In the genomic region with DNA sequence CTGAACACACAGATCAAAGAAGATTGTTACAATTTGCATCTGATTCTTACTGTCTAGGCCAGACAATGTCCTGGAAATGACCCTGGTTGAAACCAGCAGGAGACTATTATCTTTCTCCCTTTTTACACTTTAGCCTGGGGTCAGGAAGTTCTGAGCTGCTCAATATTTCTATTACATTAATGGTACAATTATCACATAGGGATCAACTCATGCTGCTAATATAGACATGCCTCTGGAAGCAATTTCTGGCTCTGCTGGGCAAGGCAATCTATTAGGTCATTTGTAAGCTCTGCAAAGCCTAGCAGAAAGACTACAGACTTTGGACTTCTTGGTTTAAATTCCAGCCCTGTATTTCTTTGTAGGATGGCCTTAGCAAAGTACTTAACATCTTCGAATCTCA, we compare ENCODE assay signal across 19 cellular contexts.
A peak's percentile ranks its signal among the peaks of the same experiment; 100 is the strongest.
DNase-seq lines count a peak whose midpoint lies in the region; ATAC-seq and TF ChIP-seq lines count a peak whose summit lies in the region.
"Had no signal": no experiment of that assay in that cellular context is flagged by ENCODE, and none has a peak within 500 bp of the region (broad histone marks: within the 10 kb centered on the region; RNA-seq: fewer than 3 reads in every experiment).

No MANE protein-coding gene starts in this region.

- ATAC-seq in SK-N-SH treated with all-trans-retinoic acid at 6 μM for 48 hours (peak; percentile 48; the same call in 1 of the 3 replicates), HG02623 (IDR thresholded peaks at IDR 0.05; ENCODE audit: unreplicated experiment) (no peak), GM23338 (no peak)
- ATAC-seq: CD8-positive, alpha-beta T cell had no signal

- H3K27ac ChIP-seq in A673 (ENCODE audit: low read depth, low read length, poor library complexity, severe bottlenecking) (no peak overlapping the region), GM23338 (ENCODE audit: low read depth) (no peak overlapping the region)
- H3K27ac ChIP-seq: BLaER1 treated with 17β-estradiol and CSF1 and Interleukin-3, amounts not matched to agents 10 nM and 100 nM; C4-2B had no signal

- TF ChIP-seq CTCF in A673 (conservative IDR thresholded peaks at IDR 0.05; ENCODE audit: low read depth, low read length) (no peak), mesothelial cell of epicardium (IDR thresholded peaks at IDR 0.05; ENCODE audit: unreplicated experiment) (no peak), GM23338 (conservative IDR thresholded peaks at IDR 0.05; ENCODE audit: low read depth in 2 of 2) (no peak)

- no peaks in the 10 kb centered on the region for H3K79me2 ChIP-seq in GM23338 (replicated peaks; ENCODE audit: insufficient read depth)

- intact Hi-C loops in A673 (cut with micrococcal nuclease; ENCODE audit: unreplicated experiment) = no loop called here

- CTCF ChIA-PET in A673 (lab: Charles Lee) = no interaction called here

- POLR2A ChIA-PET in A673 (lab: Charles Lee; ENCODE audit: low non-redundant PET) = no interaction called here

- no peak overlapping the region for H3K4me2 ChIP-seq in GM23338
- H3K4me2 ChIP-seq: BLaER1 treated with 17β-estradiol and CSF1 and Interleukin-3, amounts not matched to agents 10 nM and 100 nM had no signal

- H3K27me3 Mint-ChIP-seq in mesothelial cell of epicardium (ENCODE audit: low read depth) = no peaks in the 10 kb centered on the region
- no peaks in the 10 kb centered on the region for H3K27me3 Mint-ChIP-seq in GM23338 (ENCODE audit: insufficient read depth, low read depth, poor library complexity)
- H3K27me3 Mint-ChIP-seq: B cell; CD4-positive, alpha-beta T cell had no signal

- H3K4me3 Mint-ChIP-seq in mesothelial cell of epicardium (no peak overlapping the region), GM23338 (no peak overlapping the region)
- H3K4me3 Mint-ChIP-seq: B cell; CD4-positive, alpha-beta T cell; CD8-positive, alpha-beta T cell had no signal

- H3K36me3 Mint-ChIP-seq in mesothelial cell of epicardium (no peaks in the 10 kb centered on the region), GM23338 (ENCODE audit: low read depth) (no peaks in the 10 kb centered on the region)
- H3K36me3 Mint-ChIP-seq: CD8-positive, alpha-beta T cell had no signal

- no peaks in the 10 kb centered on the region for H3F3A ChIP-seq in GM23338 (replicated peaks; ENCODE audit: low read depth)

- no peak overlapping the region for H2AFZ ChIP-seq in GM23338

- H3K4me1 ChIP-seq in A673 (ENCODE audit: insufficient read depth, low read length, poor library complexity, severe bottlenecking) = no peaks in the 10 kb centered on the region
- peaks cover 8% of the 10 kb centered on the region; the same call in 1 of the 2 replicates for H3K4me1 ChIP-seq in GM23338 (ENCODE audit: insufficient read depth)
- H3K4me1 ChIP-seq: BLaER1 treated with 17β-estradiol and CSF1 and Interleukin-3, amounts not matched to agents 10 nM and 100 nM; Caco-2 had no signal

- H4K20me1 ChIP-seq in GM23338 (replicated peaks; ENCODE audit: insufficient read depth) = no peaks in the 10 kb centered on the region
- H4K20me1 ChIP-seq: BLaER1 treated with 17β-estradiol and CSF1 and Interleukin-3, amounts not matched to agents 10 nM and 100 nM had no signal

- no peaks in the 10 kb centered on the region for H3K9me3 ChIP-seq in A673 (ENCODE audit: low read depth, low read length, poor library complexity, severe bottlenecking)
- H3K9me3 ChIP-seq: BLaER1 treated with 17β-estradiol and CSF1 and Interleukin-3, amounts not matched to agents 10 nM and 100 nM; Caco-2 had no signal

- no peaks in the 10 kb centered on the region for H3K36me3 ChIP-seq in A673 (ENCODE audit: insufficient read depth, low read length, poor library complexity, severe bottlenecking)
- no peaks in the 10 kb centered on the region for H3K36me3 ChIP-seq in GM23338 (ENCODE audit: insufficient read depth)
- H3K36me3 ChIP-seq: BLaER1 treated with 17β-estradiol and CSF1 and Interleukin-3, amounts not matched to agents 10 nM and 100 nM had no signal

- BruUV-seq in A673 (replicated peaks; lab: Mats Ljungman, UMichigan) = no TSS peak

- peak overlapping the region; percentile 1 for H3K27ac Mint-ChIP-seq in mesothelial cell of epicardium
- H3K27ac Mint-ChIP-seq in GM23338 = no peak overlapping the region
- H3K27ac Mint-ChIP-seq: B cell; CD4-positive, alpha-beta T cell; CD8-positive, alpha-beta T cell had no signal

- H3K27me3 ChIP-seq in A673 (replicated peaks; ENCODE audit: insufficient read depth, low read depth, low read length, poor library complexity) (no peaks in the 10 kb centered on the region), GM23338 (ENCODE audit: insufficient read depth) (no peaks in the 10 kb centered on the region)
- H3K27me3 ChIP-seq: BLaER1 treated with 17β-estradiol and CSF1 and Interleukin-3, amounts not matched to agents 10 nM and 100 nM had no signal

- DNase-seq in A673 (ENCODE audit: low spot score) (peak; percentile 7), NCI-H69 (lab: John Stamatoyannopoulos, UW) (peak; percentile 28), mesothelial cell of epicardium (ENCODE audit: low spot score in 2 of 2, unreplicated experiment in 2 of 2) (no peak), SW 1271 (lab: John Stamatoyannopoulos, UW) (no peak), GM23338 (ENCODE audit: low spot score) (no peak), NCI-H2107 (lab: John Stamatoyannopoulos, UW) (no peak)
- DNase-seq: 8988T; AML-193; Caco-2; Calu3; CD4-positive, alpha-beta T cell; CD8-positive, alpha-beta T cell; DMS79 treated with DMSO at 0.1 percent for 48 hours; GF-D8 had no signal

- H3K4me3 ChIP-seq in A673 (ENCODE audit: low read depth, low read length, poor library complexity, severe bottlenecking) (no peak overlapping the region), GM23338 (no peak overlapping the region)
- H3K4me3 ChIP-seq: BLaER1 treated with 17β-estradiol and CSF1 and Interleukin-3, amounts not matched to agents 10 nM and 100 nM had no signal

- no peaks in the 10 kb centered on the region for H3K9me3 Mint-ChIP-seq in mesothelial cell of epicardium
- no peaks in the 10 kb centered on the region for H3K9me3 Mint-ChIP-seq in GM23338

- H3K4me1 Mint-ChIP-seq in mesothelial cell of epicardium (peaks cover 46% of the 10 kb centered on the region), GM23338 (peaks cover 6% of the 10 kb centered on the region; the same call in 2 of the 3 replicates)
- H3K4me1 Mint-ChIP-seq: B cell had no signal

- no peaks in the 10 kb centered on the region for H3K9me2 ChIP-seq in GM23338 (ENCODE audit: insufficient read depth)

TF ChIP-seq in SK-N-SH treated with all-trans-retinoic acid at 6 μM for 48 hours, 23 proteins besides CTCF, POLR2A, EP300 and RAD21 (continues in another document):
- TF ChIP-seq TCF4 (CRISPR knock-in tag; IDR thresholded peaks at IDR 0.05; ENCODE audit: borderline replicate concordance) = peak; percentile 55; the same call in 1 of the 2 replicates
- no peak for TF ChIP-seq PPARA (CRISPR knock-in tag; IDR thresholded peaks at IDR 0.05; ENCODE audit: borderline replicate concordance)
- no peak for TF ChIP-seq BACH2 (CRISPR knock-in tag; IDR thresholded peaks at IDR 0.05; ENCODE audit: borderline replicate concordance)
- 0 out of 2 replicates have a peak, but pooled peaks have one; percentile 10 for TF ChIP-seq GLIS3 (CRISPR knock-in tag; IDR thresholded peaks at IDR 0.05)

Comparison
In these comparisons a context has a peak if more than half of its experiments do, and no peak if none do; other contexts are left out.
1. DNase-seq: peak in A673 (single experiment) and NCI-H69 (single experiment); none in mesothelial cell of epicardium (0 of 2), SW 1271 (0 of 2), GM23338 (single experiment) and NCI-H2107 (single experiment).